1 cellular context compared by ENCODE assay signal in genomic region chr17:49582789-49583188, GRCh38.
TF ChIP-seq lines count a peak whose summit lies in the region.

No MANE protein-coding gene starts in this region.

TF ChIP-seq in WTC11, 78 proteins besides CTCF, POLR2A, EP300 and RAD21 (continued from another document):
- no peak for TF ChIP-seq OVOL2 (CRISPR knock-in tag; IDR thresholded peaks at IDR 0.05; ENCODE audit: borderline replicate concordance)
- no peak for TF ChIP-seq ZNF532 (CRISPR knock-in tag; IDR thresholded peaks at IDR 0.05; ENCODE audit: borderline replicate concordance)
